In genomic region chr16:13342675-13343074, GRCh38 we compare ENCODE assay signal across 29 cellular contexts.
"Had no signal": no experiment of that assay in that cellular context is flagged by ENCODE, and none has a peak within 500 bp of the region (broad histone marks: within the 10 kb centered on the region; RNA-seq: fewer than 3 reads in every experiment).

No MANE protein-coding gene starts in this region.

- H3K4me1 ChIP-seq: stomach, suprapubic skin, testis, thyroid gland, tibial artery, tibial nerve, transverse colon, upper lobe of left lung, upper lobe of right lung, uterus, vagina had no signal

- H3K27me3 ChIP-seq: stomach, suprapubic skin, testis, thyroid gland, tibial artery, tibial nerve, transverse colon, upper lobe of left lung, upper lobe of right lung, uterus, vagina had no signal

- H3K27ac ChIP-seq: stomach, suprapubic skin, testis, thoracic aorta, thyroid gland, tibial artery, tibial nerve, transverse colon, upper lobe of left lung, upper lobe of right lung, uterus, vagina had no signal

- H3K36me3 Mint-ChIP-seq: stimulated activated effector memory CD8-positive, alpha-beta T cell treated with anti-CD3 and anti-CD28 coated beads, Interleukin-12 subunit alpha, Interleukin-12 subunit beta, amount 100 ng/mL, for 72 hours; stimulated activated memory B cell treated with anti-CD40 and anti-IgM and Interleukin-4, amounts not matched to agents 10 μg/mL and 1 μg/mL and 100 μg/mL, for 72 hours; stimulated activated naive B cell treated with anti-CD40 and anti-IgM and Interleukin-4, amounts not matched to agents 10 μg/mL and 1 μg/mL and 100 μg/mL, for 72 hours; type B pancreatic cell had no signal

- ATAC-seq: stimulated activated effector memory CD8-positive, alpha-beta T cell treated with anti-CD3 and anti-CD28 coated beads, Interleukin-12 subunit alpha, Interleukin-12 subunit beta, amount 100 ng/mL, for 72 hours; stimulated activated memory B cell treated with anti-CD40 and anti-IgM and Interleukin-4, amounts not matched to agents 10 μg/mL and 1 μg/mL and 100 μg/mL, for 72 hours; stimulated activated naive B cell treated with anti-CD40 and anti-IgM and Interleukin-4, amounts not matched to agents 10 μg/mL and 1 μg/mL and 100 μg/mL, for 72 hours; stimulated activated naive CD8-positive, alpha-beta T cell treated with anti-CD3 and anti-CD28 coated beads, Interleukin-15, amount 100 ng/mL, for 72 hours; stimulated activated naive CD8-positive, alpha-beta T cell treated with anti-CD3 and anti-CD28 coated beads, Interleukin-15, Interleukin-2, amounts not matched to agents 100 U/mL and 50 U/mL, for 24 hours; upper lobe of right lung had no signal

- H3K4me3 ChIP-seq: stomach, suprapubic skin, testis, thoracic aorta, thyroid gland, tibial artery, tibial nerve, transverse colon, upper lobe of left lung, upper lobe of right lung, uterus, vagina had no signal

- H3K4me3 Mint-ChIP-seq: stimulated activated effector memory CD8-positive, alpha-beta T cell treated with anti-CD3 and anti-CD28 coated beads, Interleukin-12 subunit alpha, Interleukin-12 subunit beta, amount 100 ng/mL, for 72 hours; stimulated activated memory B cell treated with anti-CD40 and anti-IgM and Interleukin-4, amounts not matched to agents 10 μg/mL and 1 μg/mL and 100 μg/mL, for 72 hours; stimulated activated naive B cell treated with anti-CD40 and anti-IgM and Interleukin-4, amounts not matched to agents 10 μg/mL and 1 μg/mL and 100 μg/mL, for 72 hours; stimulated activated naive CD8-positive, alpha-beta T cell treated with anti-CD3 and anti-CD28 coated beads, Interleukin-15, amount 100 ng/mL, for 72 hours; stimulated activated naive CD8-positive, alpha-beta T cell treated with anti-CD3 and anti-CD28 coated beads, Interleukin-15, Interleukin-2, amounts not matched to agents 100 ng/mL and 50 ng/mL, for 24 hours; type B pancreatic cell had no signal

- H3K27ac Mint-ChIP-seq: stimulated activated effector memory CD8-positive, alpha-beta T cell treated with anti-CD3 and anti-CD28 coated beads, Interleukin-12 subunit alpha, Interleukin-12 subunit beta, amount 100 ng/mL, for 72 hours; stimulated activated memory B cell treated with anti-CD40 and anti-IgM and Interleukin-4, amounts not matched to agents 10 μg/mL and 1 μg/mL and 100 μg/mL, for 72 hours; stimulated activated naive B cell treated with anti-CD40 and anti-IgM and Interleukin-4, amounts not matched to agents 10 μg/mL and 1 μg/mL and 100 μg/mL, for 72 hours; stimulated activated naive CD8-positive, alpha-beta T cell treated with anti-CD3 and anti-CD28 coated beads, Interleukin-15, amount 100 ng/mL, for 72 hours; stimulated activated naive CD8-positive, alpha-beta T cell treated with anti-CD3 and anti-CD28 coated beads, Interleukin-15, Interleukin-2, amounts not matched to agents 100 ng/mL and 50 ng/mL, for 24 hours; type B pancreatic cell had no signal

- H3K9me3 ChIP-seq: stomach, suprapubic skin, testis, thoracic aorta, thyroid gland, tibial artery, tibial nerve, transverse colon, upper lobe of left lung, upper lobe of right lung, uterus, vagina had no signal

- DNase-seq: stimulated activated CD4-positive, alpha-beta T cell treated with anti-CD3 and anti-CD28 coated beads, Interleukin-2, amount 100 ng/mL, for 48 hours; stimulated activated CD4-positive, alpha-beta T cell treated with anti-CD3 and anti-CD28 coated beads, Interleukin-4, amount 100 ng/mL, for 1 hour; stimulated activated CD4-positive, alpha-beta T cell treated with anti-CD3 and anti-CD28 coated beads, Interleukin-4, amount 100 ng/mL, for 24 hours; stimulated activated CD4-positive, alpha-beta T cell treated with anti-CD3 and anti-CD28 coated beads, Interleukin-4, amount 100 ng/mL, for 4 hours; stimulated activated CD8-positive, alpha-beta memory T cell treated with anti-CD3 and anti-CD28 coated beads, Interleukin-4, amount 100 ng/mL, for 48 hours; stimulated activated naive B cell treated with anti-CD40 and anti-IgM and Interleukin-4, amounts not matched to agents 10 μg/mL and 1 μg/mL and 100 μg/mL, for 72 hours; stimulated activated naive CD4-positive, alpha-beta T cell; stimulated activated naive CD4-positive, alpha-beta T cell treated with Interleukin-2 at 50 U/mL for 16 hours; stimulated activated naive CD8-positive, alpha-beta T cell treated with anti-CD3 and anti-CD28 coated beads, Interleukin-15, amount 100 ng/mL, for 72 hours; stimulated activated naive CD8-positive, alpha-beta T cell treated with anti-CD3 and anti-CD28 coated beads, Interleukin-15, Interleukin-2, amounts not matched to agents 100 U/mL and 50 U/mL, for 24 hours; stomach; substantia nigra; testis; thyroid gland; tibial artery; transverse colon; trophoblast cell; upper lobe of left lung; upper lobe of right lung; uterus had no signal

- H3K9me3 Mint-ChIP-seq: stimulated activated naive B cell treated with anti-CD40 and anti-IgM and Interleukin-4, amounts not matched to agents 10 μg/mL and 1 μg/mL and 100 μg/mL, for 72 hours; stimulated activated naive CD8-positive, alpha-beta T cell treated with anti-CD3 and anti-CD28 coated beads, Interleukin-15, amount 100 ng/mL, for 72 hours; type B pancreatic cell had no signal

- FAIRE-seq: urothelium cell line had no signal

- H3K4me1 Mint-ChIP-seq: stimulated activated effector memory CD8-positive, alpha-beta T cell treated with anti-CD3 and anti-CD28 coated beads, Interleukin-12 subunit alpha, Interleukin-12 subunit beta, amount 100 ng/mL, for 72 hours; stimulated activated memory B cell treated with anti-CD40 and anti-IgM and Interleukin-4, amounts not matched to agents 10 μg/mL and 1 μg/mL and 100 μg/mL, for 72 hours; stimulated activated naive B cell treated with anti-CD40 and anti-IgM and Interleukin-4, amounts not matched to agents 10 μg/mL and 1 μg/mL and 100 μg/mL, for 72 hours; stimulated activated naive CD8-positive, alpha-beta T cell treated with anti-CD3 and anti-CD28 coated beads, Interleukin-15, amount 100 ng/mL, for 72 hours had no signal

- H3K36me3 ChIP-seq: stomach, suprapubic skin, thoracic aorta, thyroid gland, tibial artery, tibial nerve, transverse colon, upper lobe of left lung, upper lobe of right lung, uterus, vagina had no signal

- H3K27me3 Mint-ChIP-seq: stimulated activated memory B cell treated with anti-CD40 and anti-IgM and Interleukin-4, amounts not matched to agents 10 μg/mL and 1 μg/mL and 100 μg/mL, for 72 hours; stimulated activated naive B cell treated with anti-CD40 and anti-IgM and Interleukin-4, amounts not matched to agents 10 μg/mL and 1 μg/mL and 100 μg/mL, for 72 hours; stimulated activated naive CD8-positive, alpha-beta T cell treated with anti-CD3 and anti-CD28 coated beads, Interleukin-15, amount 100 ng/mL, for 72 hours; stimulated activated naive CD8-positive, alpha-beta T cell treated with anti-CD3 and anti-CD28 coated beads, Interleukin-15, Interleukin-2, amounts not matched to agents 100 ng/mL and 50 ng/mL, for 24 hours; type B pancreatic cell had no signal
